Comparison of ENCODE assay signal across 18 cellular contexts in genomic region chr18:30957086-30957485, GRCh38.
"Had no signal": no experiment of that assay in that cellular context is flagged by ENCODE, and none has a peak within 500 bp of the region (broad histone marks: within the 10 kb centered on the region; RNA-seq: fewer than 3 reads in every experiment).

No MANE protein-coding gene starts in this region.

- H3K4me1 ChIP-seq: ascending aorta, foreskin keratinocyte, heart left ventricle, pancreas, sigmoid colon, thyroid gland had no signal

- H3K36me3 ChIP-seq: ascending aorta, heart left ventricle, pancreas, sigmoid colon, thyroid gland had no signal

- H3K4me3 ChIP-seq: ascending aorta, heart left ventricle, pancreas, sigmoid colon, thyroid gland had no signal

- ATAC-seq: activated T-cell treated with anti-CD3 and anti-CD28 coated beads, Interleukin-2, amount 50 U/mL, for 72 hours; foreskin keratinocyte; heart left ventricle; left ventricle myocardium superior; naive thymus-derived CD8-positive, alpha-beta T cell; pancreas had no signal

- DNase-seq: activated CD4-positive, alpha-beta T cell treated with anti-CD3 and anti-CD28 coated beads, Interleukin-2, amount 50 U/mL, for 4 hours; activated CD4-positive, CD25-positive, alpha-beta regulatory T cell treated with anti-CD3 and anti-CD28 coated beads, Interleukin-2, amount 50 U/mL, for 72 hours; activated effector memory CD4-positive, alpha-beta T cell treated with anti-CD3 and anti-CD28 coated beads, Interleukin-2, amount 50 U/mL, for 16 hours; activated naive CD4-positive, alpha-beta T cell treated with anti-CD3 and anti-CD28 coated beads, Interleukin-2, amount 50 U/mL, for 16 hours; activated T-cell treated with anti-CD3 and anti-CD28 coated beads, Interleukin-2, amount 50 U/mL, for 72 hours; endodermal cell; heart left ventricle; left ventricle myocardium superior; mesendoderm; naive thymus-derived CD8-positive, alpha-beta T cell; pancreas; sigmoid colon; stimulated activated CD4-positive, alpha-beta T cell treated with anti-CD3 and anti-CD28 coated beads, Interleukin-12 subunit alpha, Interleukin-12 subunit beta, amount 100 ng/mL, for 4 hours; stimulated activated CD4-positive, alpha-beta T cell treated with anti-CD3 and anti-CD28 coated beads, Interleukin-1b, Interleukin-23, amount 100 ng/mL, for 48 hours; stimulated activated naive CD4-positive, alpha-beta T cell treated with Interleukin-2 at 50 U/mL for 16 hours; thyroid gland had no signal

- H3K9me3 ChIP-seq: ascending aorta, heart left ventricle, pancreas, sigmoid colon, thyroid gland had no signal

- H3K27ac ChIP-seq: ascending aorta, foreskin keratinocyte, heart left ventricle, pancreas, sigmoid colon, thyroid gland had no signal

- H3K27me3 ChIP-seq: ascending aorta, heart left ventricle, sigmoid colon, thyroid gland had no signal
